ENCODE assay signal across 9 cellular contexts in genomic region chr18:12657849-12658829, GRCh38. TPM values are rescaled to one million over a fixed set of nuclear protein-coding genes. Genes with fewer than 3 reads are reported as not detected.
DNase-seq lines count a peak whose midpoint lies in the region; ATAC-seq, FAIRE-seq and TF ChIP-seq lines count a peak whose summit lies in the region.
"Had no signal": no experiment of that assay in that cellular context is flagged by ENCODE, and none has a peak within 500 bp of the region (broad histone marks: within the 10 kb centered on the region; RNA-seq: fewer than 3 reads in every experiment).

Gene SPIRE1, minus strand, starts transcription at chr18:12658107. Its CDS starts 241 bp downstream, at chr18:12657866.

- peak; percentile 43; the same call in 1 of the 2 replicates for TF ChIP-seq POLR2A in GM12878 (IDR thresholded peaks at IDR 0.05; ENCODE audit: low read depth, low read length)

- 0 out of 2 replicates have a peak, but pooled peaks cover 4% of the 10 kb centered on the region for H3K36me3 ChIP-seq in HUES48 (ENCODE audit: control insufficient read depth, insufficient read depth, low read length)
- no peaks in the 10 kb centered on the region for H3K36me3 ChIP-seq in GM12878 (ENCODE audit: control insufficient read depth in 2 of 2, insufficient read depth in 2 of 2, low read length in 1 of 2)

- H3K9ac ChIP-seq in HUES48 (ENCODE audit: low read depth, low read length) = 0 out of 2 replicates have a peak within 1 kb of the TSS, but pooled peaks have one; percentile 25
- no peak within 1 kb of the TSS for H3K9ac ChIP-seq in GM12878 (ENCODE audit: control insufficient read depth, insufficient read depth, low read length)

- peak; percentile 95 for DNase-seq in D341Med (ENCODE audit: low spot score)
- peak; percentile 6 for DNase-seq in T follicular helper cell (ENCODE audit: low read depth)
- no peak for DNase-seq in GM12878 (ENCODE audit: low read depth, low spot score)
- peak in 45 of 51 donors; percentile 32 to 82 (median 65) for DNase-seq in hypothalamus (lab: John Stamatoyannopoulos, UW)
- peak; percentile 77 for DNase-seq in putamen (ENCODE audit: low spot score)

- 2% methylated on average over 52 of the region's 125 CpGs for WGBS in GM12878 (ENCODE audit: insufficient coverage, insufficient replicate concordance, low lambda C conversion rate, missing lambda C conversion rate)

- H4K20me1 ChIP-seq in GM12878 (ENCODE audit: control insufficient read depth, insufficient read depth) = no peaks in the 10 kb centered on the region

- BruUV-seq in GM12878 (replicated peaks; lab: Mats Ljungman, UMichigan) = no TSS peak

- H3K9me3 ChIP-seq in HUES48 (ENCODE audit: control insufficient read depth, insufficient read depth, low read length) = no peaks in the 10 kb centered on the region
- no peaks in the 10 kb centered on the region for H3K9me3 ChIP-seq in GM12878 (replicated peaks; ENCODE audit: control insufficient read depth, insufficient read depth, low read length)

- peak within 1 kb of the TSS; percentile 28 for H3K4me2 ChIP-seq in GM12878 (ENCODE audit: control insufficient read depth, insufficient read depth)

- intact Hi-C loops in GM12878 (cut with micrococcal nuclease; ENCODE audit: unreplicated experiment) = loop anchor here (5.0 kb wide), 1 partner anchor 116 kb away; no protein-coding TSS in a partner anchor

- POLR2A ChIA-PET in GM12878 (lab: Charles Lee) = no interaction called here

- SMC1A ChIA-PET in GM12878 (lab: Charles Lee; ENCODE audit: uncharacterized antibody, unreplicated experiment) = no interaction called here

- in situ Hi-C loops in GM12878 (cut with MboI) = no loop called here

- no peak for TF ChIP-seq EP300 in GM12878 (IDR thresholded peaks at IDR 0.05; ENCODE audit: borderline replicate concordance in 1 of 2, control insufficient read depth in 1 of 2, low read depth in 2 of 2, low read length in 2 of 2)

- H2AFZ ChIP-seq in GM12878 (ENCODE audit: control insufficient read depth, low read depth, low read length) = peak within 1 kb of the TSS; percentile 83

- no peaks in the 10 kb centered on the region for H3K79me2 ChIP-seq in GM12878 (ENCODE audit: control insufficient read depth, insufficient read depth, low read length)

- CTCF ChIA-PET in GM12878 (lab: Yijun Ruan, JAX) = interaction anchor here (0.6 to 9.6 kb wide), 4 partner anchors 18 to 266 kb away, joined by 3 to 71 read pairs (median 3); no protein-coding TSS in a partner anchor

- TF ChIP-seq RAD21 in GM12878 (IDR thresholded peaks at IDR 0.05; ENCODE audit: insufficient read depth, low read depth, low read length) = no peak

- TF ChIP-seq CTCF in GM12878 (IDR thresholded peaks at IDR 0.05 in 2 of 3, conservative IDR thresholded peaks at IDR 0.05 in 1 of 3; ENCODE audit: control insufficient read depth in 2 of 3, extremely low read depth in 1 of 3, insufficient read depth in 1 of 3, low read depth in 3 of 3, low read length in 3 of 3) = no peak

- peak; percentile 43 for ATAC-seq in GM21367 (IDR thresholded peaks at IDR 0.05; ENCODE audit: unreplicated experiment)
- ATAC-seq in GM12878 = peak; percentile 82
- ATAC-seq in GM19467 (IDR thresholded peaks at IDR 0.05; ENCODE audit: unreplicated experiment) = no peak

- H3K27me3 ChIP-seq in HUES48 (ENCODE audit: control insufficient read depth, insufficient read depth, low read length) (peaks cover 13% of the 10 kb centered on the region), GM12878 (replicated peaks in 1 of 2; ENCODE audit: control insufficient read depth in 2 of 2, insufficient read depth in 2 of 2, low read length in 1 of 2) (peaks cover 0 to 2% of the 10 kb centered on the region in 2 experiments; a peak in 2 of 4 replicates)

- peaks cover 6% of the 10 kb centered on the region for H3K4me1 ChIP-seq in HUES48 (ENCODE audit: control insufficient read depth, insufficient read depth, low read length)
- no peaks in the 10 kb centered on the region for H3K4me1 ChIP-seq in GM12878 (ENCODE audit: control insufficient read depth, insufficient read depth, low read length)

- H3K4me3 ChIP-seq in HUES48 (ENCODE audit: low read depth, low read length) (peak within 1 kb of the TSS; percentile 62), GM12878 (peak within 1 kb of the TSS; percentile 73)

- RAD21 ChIA-PET in GM12878 (lab: Charles Lee; ENCODE audit: unreplicated experiment) = interaction anchor here (1.4 kb wide), 1 partner anchor 264 kb away, joined by 5 read pairs; no protein-coding TSS in a partner anchor

- H3K27ac ChIP-seq in HUES48 (ENCODE audit: low read depth, low read length) (no peak within 1 kb of the TSS), GM12878 (ENCODE audit: control insufficient read depth, insufficient read depth) (no peak within 1 kb of the TSS)

- FAIRE-seq in GM12878 (lab: Jason Lieb, UNC) = no peak
- FAIRE-seq: colon had no signal

TF ChIP-seq in GM12878, 131 proteins besides CTCF, POLR2A, EP300 and RAD21:
- TF ChIP-seq IKZF1 (conservative IDR thresholded peaks at IDR 0.05) = peak; percentile 43; the same call in 1 of the 2 replicates
- peak in 1 of 2 experiments; percentile 67; a peak in 2 of 4 replicates for TF ChIP-seq BHLHE40 (IDR thresholded peaks at IDR 0.05; ENCODE audit: borderline replicate concordance in 1 of 2, low read depth in 2 of 2, low read length in 1 of 2)
- peak; percentile 55 for TF ChIP-seq HDAC6 (IDR thresholded peaks at IDR 0.05; ENCODE audit: unreplicated experiment)
- no peak for TF ChIP-seq NR2C2 (IDR thresholded peaks at IDR 0.05; ENCODE audit: borderline replicate concordance, control insufficient read depth, insufficient read length, low read depth)
- TF ChIP-seq YY1 (IDR thresholded peaks at IDR 0.05; ENCODE audit: low read depth, low read length) = 0 out of 2 replicates have a peak, but pooled peaks have one; percentile 25

RNA-seq across cellular contexts. Expression of gene SPIRE1, which starts in this region (rescaled TPM):
- total RNA-seq in GM12878 (2013; cell fraction: nucleolus; rRNA removed) = 0.07 TPM in 1 of 2 replicates, not detected in the other
- total RNA-seq in GM12878 (2014; rRNA removed) = 9.2 TPM in 2 replicates
- total RNA-seq in GM12878 (2014; rRNA removed; fragmentation: Illumina TruSeq; extraction: Trizol) = 7.6 and 8.6 TPM in 2 replicates
- total RNA-seq in GM12878 (2021) = 6.9 and 8.4 TPM in 2 replicates
- 0.43 TPM for polyA plus RNA-seq in GM12878 (2011; ENCODE audit: low read depth)
- 0.18 and 0.19 TPM in 2 replicates for polyA plus RNA-seq in GM12878 (2011; rRNA removed)
- 0.06 and 0.10 TPM in 2 replicates for polyA plus RNA-seq in GM12878 (2011; cell fraction: cytosol; rRNA removed)
- polyA plus RNA-seq in GM12878 (2011; cell fraction: nucleus; rRNA removed) = 0.06 and 0.09 TPM in 2 replicates
- 0.54 and 1.00 TPM in 2 replicates for polyA plus RNA-seq in GM12878 (2012)
- 7.3 and 7.6 TPM in 2 replicates for polyA plus RNA-seq in GM12878 (2014; fragmentation: Illumina TruSeq; extraction: Trizol)
- 1 to 10 TPM; 1.9 to 2.6 TPM for polyA plus RNA-seq in GM12878 (2014; fragmentation: Nextera tagmentation; extraction: Ambion mirVana)
- polyA plus RNA-seq in GM12878 (2014; rRNA removed) = 4.4 and 5.3 TPM in 2 replicates
- polyA plus RNA-seq in GM12878 (2016; fragmentation: Nextera tagmentation; extraction: Ambion mirVana) = 1 to 10 TPM; 1.4 to 3.3 TPM
- 0.07 and 0.10 TPM in 2 replicates for polyA minus RNA-seq in GM12878 (2011; rRNA and poly(A)+ RNA removed)
- polyA minus RNA-seq in GM12878 (2011; cell fraction: cytosol; rRNA and poly(A)+ RNA removed) = 0.53 TPM in 1 of 2 replicates, not detected in the other
- under 0.01 TPM in 1 of 2 replicates, not detected in the other for polyA minus RNA-seq in GM12878 (2011; cell fraction: nucleus; rRNA and poly(A)+ RNA removed)
